ENCODE assay signal across 1 cellular context in the genomic region with DNA sequence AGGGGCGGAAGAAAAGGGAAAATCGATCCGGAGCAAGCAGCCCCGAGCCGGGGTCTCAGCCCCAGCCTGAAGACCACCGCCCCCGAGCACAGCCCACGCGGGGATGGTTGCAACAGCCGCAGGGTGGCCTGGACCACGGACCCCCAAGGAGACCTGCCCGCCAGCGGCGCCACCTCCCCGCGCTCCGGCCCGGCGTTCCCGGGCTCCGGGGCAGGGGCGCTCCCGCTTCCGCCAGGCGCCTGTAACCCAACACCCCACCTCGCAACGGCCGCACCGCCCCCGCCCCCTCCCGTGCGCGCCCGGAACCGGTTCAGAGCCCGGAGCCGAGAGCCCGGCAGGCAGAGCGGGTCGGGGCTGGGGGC.
A peak's percentile ranks its signal among the peaks of the same experiment; 100 is the strongest.
TF ChIP-seq lines count a peak whose summit lies in the region.

No MANE protein-coding gene starts in this region.

TF ChIP-seq in HepG2, 621 proteins besides CTCF, POLR2A, EP300 and RAD21 (continued from another document):
- TF ChIP-seq, protein P1, sequence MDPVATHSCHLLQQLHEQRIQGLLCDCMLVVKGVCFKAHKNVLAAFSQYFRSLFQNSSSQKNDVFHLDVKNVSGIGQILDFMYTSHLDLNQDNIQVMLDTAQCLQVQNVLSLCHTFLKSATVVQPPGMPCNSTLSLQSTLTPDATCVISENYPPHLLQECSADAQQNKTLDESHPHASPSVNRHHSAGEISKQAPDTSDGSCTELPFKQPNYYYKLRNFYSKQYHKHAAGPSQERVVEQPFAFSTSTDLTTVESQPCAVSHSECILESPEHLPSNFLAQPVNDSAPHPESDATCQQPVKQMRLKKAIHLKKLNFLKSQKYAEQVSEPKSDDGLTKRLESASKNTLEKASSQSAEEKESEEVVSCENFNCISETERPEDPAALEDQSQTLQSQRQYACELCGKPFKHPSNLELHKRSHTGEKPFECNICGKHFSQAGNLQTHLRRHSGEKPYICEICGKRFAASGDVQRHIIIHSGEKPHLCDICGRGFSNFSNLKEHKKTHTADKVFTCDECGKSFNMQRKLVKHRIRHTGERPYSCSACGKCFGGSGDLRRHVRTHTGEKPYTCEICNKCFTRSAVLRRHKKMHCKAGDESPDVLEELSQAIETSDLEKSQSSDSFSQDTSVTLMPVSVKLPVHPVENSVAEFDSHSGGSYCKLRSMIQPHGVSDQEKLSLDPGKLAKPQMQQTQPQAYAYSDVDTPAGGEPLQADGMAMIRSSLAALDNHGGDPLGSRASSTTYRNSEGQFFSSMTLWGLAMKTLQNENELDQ (CRISPR knock-in tag; IDR thresholded peaks at IDR 0.05; ENCODE audit: borderline replicate concordance) = no peak
- TF ChIP-seq, protein P2, sequence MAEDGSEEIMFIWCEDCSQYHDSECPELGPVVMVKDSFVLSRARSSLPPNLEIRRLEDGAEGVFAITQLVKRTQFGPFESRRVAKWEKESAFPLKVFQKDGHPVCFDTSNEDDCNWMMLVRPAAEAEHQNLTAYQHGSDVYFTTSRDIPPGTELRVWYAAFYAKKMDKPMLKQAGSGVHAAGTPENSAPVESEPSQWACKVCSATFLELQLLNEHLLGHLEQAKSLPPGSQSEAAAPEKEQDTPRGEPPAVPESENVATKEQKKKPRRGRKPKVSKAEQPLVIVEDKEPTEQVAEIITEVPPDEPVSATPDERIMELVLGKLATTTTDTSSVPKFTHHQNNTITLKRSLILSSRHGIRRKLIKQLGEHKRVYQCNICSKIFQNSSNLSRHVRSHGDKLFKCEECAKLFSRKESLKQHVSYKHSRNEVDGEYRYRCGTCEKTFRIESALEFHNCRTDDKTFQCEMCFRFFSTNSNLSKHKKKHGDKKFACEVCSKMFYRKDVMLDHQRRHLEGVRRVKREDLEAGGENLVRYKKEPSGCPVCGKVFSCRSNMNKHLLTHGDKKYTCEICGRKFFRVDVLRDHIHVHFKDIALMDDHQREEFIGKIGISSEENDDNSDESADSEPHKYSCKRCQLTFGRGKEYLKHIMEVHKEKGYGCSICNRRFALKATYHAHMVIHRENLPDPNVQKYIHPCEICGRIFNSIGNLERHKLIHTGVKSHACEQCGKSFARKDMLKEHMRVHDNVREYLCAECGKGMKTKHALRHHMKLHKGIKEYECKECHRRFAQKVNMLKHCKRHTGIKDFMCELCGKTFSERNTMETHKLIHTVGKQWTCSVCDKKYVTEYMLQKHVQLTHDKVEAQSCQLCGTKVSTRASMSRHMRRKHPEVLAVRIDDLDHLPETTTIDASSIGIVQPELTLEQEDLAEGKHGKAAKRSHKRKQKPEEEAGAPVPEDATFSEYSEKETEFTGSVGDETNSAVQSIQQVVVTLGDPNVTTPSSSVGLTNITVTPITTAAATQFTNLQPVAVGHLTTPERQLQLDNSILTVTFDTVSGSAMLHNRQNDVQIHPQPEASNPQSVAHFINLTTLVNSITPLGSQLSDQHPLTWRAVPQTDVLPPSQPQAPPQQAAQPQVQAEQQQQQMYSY (CRISPR knock-in tag; IDR thresholded peaks at IDR 0.05) = 0 out of 2 replicates have a peak, but pooled peaks have one; percentile 22
- TF ChIP-seq HNRNPK (IDR thresholded peaks at IDR 0.05; ENCODE audit: low read depth, low read length, poor library complexity, severe bottlenecking) (no peak), NFIC (IDR thresholded peaks at IDR 0.05; ENCODE audit: low read length) (no peak), TBX2 (CRISPR knock-in tag; IDR thresholded peaks at IDR 0.05; ENCODE audit: borderline replicate concordance) (no peak), ZSCAN20 (CRISPR knock-in tag; IDR thresholded peaks at IDR 0.05; ENCODE audit: borderline replicate concordance) (0 out of 2 replicates have a peak, but pooled peaks have one; percentile 26), RXRA (CRISPR knock-in tag; IDR thresholded peaks at IDR 0.05) (no peak), ZFY (CRISPR knock-in tag; IDR thresholded peaks at IDR 0.05) (0 out of 2 replicates have a peak, but pooled peaks have one; percentile 30), ZSCAN31 (CRISPR knock-in tag; IDR thresholded peaks at IDR 0.05; ENCODE audit: low read depth) (no peak), GABPB1 (CRISPR knock-in tag; IDR thresholded peaks at IDR 0.05) (peak; percentile 30; the same call in 1 of the 2 replicates), SOX13 (IDR thresholded peaks at IDR 0.05) (no peak), SOX13 (CRISPR knock-in tag; conservative IDR thresholded peaks at IDR 0.05 in 1 of 2, IDR thresholded peaks at IDR 0.05 in 1 of 2) (0 out of 4 replicates have a peak, but pooled peaks of 1 of the 2 experiments have one; percentile 3), ONECUT2 (CRISPR knock-in tag; IDR thresholded peaks at IDR 0.05) (peak; percentile 26; the same call in 1 of the 2 replicates), KAT2B (IDR thresholded peaks at IDR 0.05; ENCODE audit: borderline replicate concordance, low read depth, low read length) (no peak), ZNF761 (CRISPR knock-in tag; conservative IDR thresholded peaks at IDR 0.05) (no peak), ZFP82 (CRISPR knock-in tag; IDR thresholded peaks at IDR 0.05; ENCODE audit: borderline replicate concordance) (0 out of 2 replicates have a peak, but pooled peaks have one; percentile 25), ATM (IDR thresholded peaks at IDR 0.05; ENCODE audit: borderline replicate concordance) (no peak), HNF4A (CRISPR knock-in tag; IDR thresholded peaks at IDR 0.05) (no peak; the same call in 1 of the 2 replicates), KMT2B (CRISPR knock-in tag; IDR thresholded peaks at IDR 0.05) (0 out of 2 replicates have a peak, but pooled peaks have one; percentile 13), ZMYM2 (CRISPR knock-in tag; IDR thresholded peaks at IDR 0.05) (no peak), ZNF790 (CRISPR knock-in tag; IDR thresholded peaks at IDR 0.05; ENCODE audit: borderline replicate concordance) (no peak), MED13 (CRISPR knock-in tag; IDR thresholded peaks at IDR 0.05) (no peak), MZF1 (CRISPR knock-in tag; IDR thresholded peaks at IDR 0.05; ENCODE audit: borderline replicate concordance) (0 out of 2 replicates have a peak, but pooled peaks have one; percentile 44), FOSL2 (CRISPR knock-in tag; IDR thresholded peaks at IDR 0.05) (no peak), U2AF2 (IDR thresholded peaks at IDR 0.05; ENCODE audit: low read depth, low read length) (no peak), DNMT1 (CRISPR knock-in tag; IDR thresholded peaks at IDR 0.05) (no peak), KDM1A (CRISPR knock-in tag; IDR thresholded peaks at IDR 0.05) (no peak), ARNT2 (CRISPR knock-in tag; IDR thresholded peaks at IDR 0.05; ENCODE audit: low read depth) (no peak), ZFP90 (CRISPR knock-in tag; IDR thresholded peaks at IDR 0.05; ENCODE audit: borderline replicate concordance) (no peak), ZNF446 (CRISPR knock-in tag; IDR thresholded peaks at IDR 0.05) (no peak), STAG1 (CRISPR knock-in tag; IDR thresholded peaks at IDR 0.05) (no peak), SOX6 (IDR thresholded peaks at IDR 0.05) (no peak), SOX6 (CRISPR knock-in tag; IDR thresholded peaks at IDR 0.05) (no peak)
- TF ChIP-seq, protein P3, sequence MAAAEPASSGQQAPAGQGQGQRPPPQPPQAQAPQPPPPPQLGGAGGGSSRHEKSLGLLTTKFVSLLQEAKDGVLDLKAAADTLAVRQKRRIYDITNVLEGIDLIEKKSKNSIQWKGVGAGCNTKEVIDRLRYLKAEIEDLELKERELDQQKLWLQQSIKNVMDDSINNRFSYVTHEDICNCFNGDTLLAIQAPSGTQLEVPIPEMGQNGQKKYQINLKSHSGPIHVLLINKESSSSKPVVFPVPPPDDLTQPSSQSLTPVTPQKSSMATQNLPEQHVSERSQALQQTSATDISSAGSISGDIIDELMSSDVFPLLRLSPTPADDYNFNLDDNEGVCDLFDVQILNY (CRISPR knock-in tag; conservative IDR thresholded peaks at IDR 0.05) = no peak
- TF ChIP-seq, protein P4, sequence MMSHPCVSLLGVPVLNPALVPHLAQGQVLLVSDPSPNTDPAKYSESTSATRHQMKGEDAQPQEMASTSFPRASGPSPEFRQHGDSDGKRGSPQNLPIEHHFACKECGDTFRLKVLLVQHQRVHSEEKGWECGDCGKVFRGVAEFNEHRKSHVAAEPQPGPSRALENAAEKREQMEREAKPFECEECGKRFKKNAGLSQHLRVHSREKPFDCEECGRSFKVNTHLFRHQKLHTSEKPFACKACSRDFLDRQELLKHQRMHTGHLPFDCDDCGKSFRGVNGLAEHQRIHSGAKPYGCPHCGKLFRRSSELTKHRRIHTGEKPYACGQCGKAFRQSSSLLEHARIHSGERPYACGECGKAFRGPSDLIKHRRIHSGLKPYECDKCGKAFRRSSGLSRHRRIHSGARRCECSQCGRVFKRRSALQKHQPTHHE (CRISPR knock-in tag; IDR thresholded peaks at IDR 0.05; ENCODE audit: borderline replicate concordance) = no peak
- TF ChIP-seq, protein P5, sequence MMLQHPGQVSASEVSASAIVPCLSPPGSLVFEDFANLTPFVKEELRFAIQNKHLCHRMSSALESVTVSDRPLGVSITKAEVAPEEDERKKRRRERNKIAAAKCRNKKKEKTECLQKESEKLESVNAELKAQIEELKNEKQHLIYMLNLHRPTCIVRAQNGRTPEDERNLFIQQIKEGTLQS (CRISPR knock-in tag; IDR thresholded peaks at IDR 0.05) = no peak; the same call in 1 of the 2 replicates
- TF ChIP-seq, protein P6, sequence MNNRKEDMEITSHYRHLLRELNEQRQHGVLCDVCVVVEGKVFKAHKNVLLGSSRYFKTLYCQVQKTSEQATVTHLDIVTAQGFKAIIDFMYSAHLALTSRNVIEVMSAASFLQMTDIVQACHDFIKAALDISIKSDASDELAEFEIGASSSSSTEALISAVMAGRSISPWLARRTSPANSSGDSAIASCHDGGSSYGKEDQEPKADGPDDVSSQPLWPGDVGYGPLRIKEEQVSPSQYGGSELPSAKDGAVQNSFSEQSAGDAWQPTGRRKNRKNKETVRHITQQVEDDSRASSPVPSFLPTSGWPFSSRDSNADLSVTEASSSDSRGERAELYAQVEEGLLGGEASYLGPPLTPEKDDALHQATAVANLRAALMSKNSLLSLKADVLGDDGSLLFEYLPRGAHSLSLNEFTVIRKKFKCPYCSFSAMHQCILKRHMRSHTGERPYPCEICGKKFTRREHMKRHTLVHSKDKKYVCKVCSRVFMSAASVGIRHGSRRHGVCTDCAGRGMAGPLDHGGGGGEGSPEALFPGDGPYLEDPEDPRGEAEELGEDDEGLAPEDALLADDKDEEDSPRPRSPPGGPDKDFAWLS (CRISPR knock-in tag; IDR thresholded peaks at IDR 0.05; ENCODE audit: borderline replicate concordance) = no peak
- TF ChIP-seq, protein P7, sequence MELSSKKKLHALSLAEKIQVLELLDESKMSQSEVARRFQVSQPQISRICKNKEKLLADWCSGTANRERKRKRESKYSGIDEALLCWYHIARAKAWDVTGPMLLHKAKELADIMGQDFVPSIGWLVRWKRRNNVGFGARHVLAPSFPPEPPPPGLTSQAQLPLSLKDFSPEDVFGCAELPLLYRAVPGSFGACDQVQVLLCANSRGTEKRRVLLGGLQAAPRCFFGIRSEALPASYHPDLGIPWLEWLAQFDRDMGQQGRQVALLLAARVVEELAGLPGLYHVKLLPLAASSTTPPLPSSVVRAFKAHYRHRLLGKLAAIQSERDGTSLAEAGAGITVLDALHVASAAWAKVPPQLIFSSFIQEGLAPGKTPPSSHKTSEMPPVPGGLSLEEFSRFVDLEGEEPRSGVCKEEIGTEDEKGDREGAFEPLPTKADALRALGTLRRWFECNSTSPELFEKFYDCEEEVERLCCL (CRISPR knock-in tag; IDR thresholded peaks at IDR 0.05; ENCODE audit: borderline replicate concordance) = 0 out of 2 replicates have a peak, but pooled peaks have one; percentile 17
- TF ChIP-seq, protein P8, sequence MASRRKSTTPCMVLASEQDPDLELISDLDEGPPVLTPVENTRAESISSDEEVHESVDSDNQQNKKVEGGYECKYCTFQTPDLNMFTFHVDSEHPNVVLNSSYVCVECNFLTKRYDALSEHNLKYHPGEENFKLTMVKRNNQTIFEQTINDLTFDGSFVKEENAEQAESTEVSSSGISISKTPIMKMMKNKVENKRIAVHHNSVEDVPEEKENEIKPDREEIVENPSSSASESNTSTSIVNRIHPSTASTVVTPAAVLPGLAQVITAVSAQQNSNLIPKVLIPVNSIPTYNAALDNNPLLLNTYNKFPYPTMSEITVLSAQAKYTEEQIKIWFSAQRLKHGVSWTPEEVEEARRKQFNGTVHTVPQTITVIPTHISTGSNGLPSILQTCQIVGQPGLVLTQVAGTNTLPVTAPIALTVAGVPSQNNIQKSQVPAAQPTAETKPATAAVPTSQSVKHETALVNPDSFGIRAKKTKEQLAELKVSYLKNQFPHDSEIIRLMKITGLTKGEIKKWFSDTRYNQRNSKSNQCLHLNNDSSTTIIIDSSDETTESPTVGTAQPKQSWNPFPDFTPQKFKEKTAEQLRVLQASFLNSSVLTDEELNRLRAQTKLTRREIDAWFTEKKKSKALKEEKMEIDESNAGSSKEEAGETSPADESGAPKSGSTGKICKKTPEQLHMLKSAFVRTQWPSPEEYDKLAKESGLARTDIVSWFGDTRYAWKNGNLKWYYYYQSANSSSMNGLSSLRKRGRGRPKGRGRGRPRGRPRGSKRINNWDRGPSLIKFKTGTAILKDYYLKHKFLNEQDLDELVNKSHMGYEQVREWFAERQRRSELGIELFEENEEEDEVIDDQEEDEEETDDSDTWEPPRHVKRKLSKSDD (CRISPR knock-in tag; IDR thresholded peaks at IDR 0.05; ENCODE audit: low read depth) = no peak
- TF ChIP-seq, protein P9, sequence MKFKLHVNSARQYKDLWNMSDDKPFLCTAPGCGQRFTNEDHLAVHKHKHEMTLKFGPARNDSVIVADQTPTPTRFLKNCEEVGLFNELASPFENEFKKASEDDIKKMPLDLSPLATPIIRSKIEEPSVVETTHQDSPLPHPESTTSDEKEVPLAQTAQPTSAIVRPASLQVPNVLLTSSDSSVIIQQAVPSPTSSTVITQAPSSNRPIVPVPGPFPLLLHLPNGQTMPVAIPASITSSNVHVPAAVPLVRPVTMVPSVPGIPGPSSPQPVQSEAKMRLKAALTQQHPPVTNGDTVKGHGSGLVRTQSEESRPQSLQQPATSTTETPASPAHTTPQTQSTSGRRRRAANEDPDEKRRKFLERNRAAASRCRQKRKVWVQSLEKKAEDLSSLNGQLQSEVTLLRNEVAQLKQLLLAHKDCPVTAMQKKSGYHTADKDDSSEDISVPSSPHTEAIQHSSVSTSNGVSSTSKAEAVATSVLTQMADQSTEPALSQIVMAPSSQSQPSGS (CRISPR knock-in tag; IDR thresholded peaks at IDR 0.05) = no peak
